Comparison of ENCODE assay signal across 20 cellular contexts in the genomic region with DNA sequence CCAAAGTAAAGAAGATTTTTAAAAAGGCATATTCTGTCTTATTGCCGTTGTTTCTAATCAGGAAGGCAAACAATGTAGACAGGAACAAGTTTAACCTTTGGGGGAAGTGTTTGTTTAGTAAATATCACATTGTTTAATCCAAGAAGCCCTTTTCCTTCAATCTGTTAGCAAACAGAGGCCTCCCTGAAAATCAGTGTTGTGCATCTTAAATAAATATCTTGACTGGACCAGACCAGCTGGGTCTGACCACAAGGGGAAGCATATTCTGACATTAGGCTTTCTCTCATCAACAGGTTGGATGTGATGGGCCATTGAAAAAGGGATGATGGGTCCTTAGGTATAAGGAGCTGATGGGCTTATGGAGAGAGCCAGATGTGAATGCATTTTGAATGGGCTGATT.
DNase-seq lines count a peak whose midpoint lies in the region; TF ChIP-seq lines count a peak whose summit lies in the region.
"Had no signal": no experiment of that assay in that cellular context is flagged by ENCODE, and none has a peak within 500 bp of the region (broad histone marks: within the 10 kb centered on the region; RNA-seq: fewer than 3 reads in every experiment).

No MANE protein-coding gene starts in this region.

- peaks cover 13% of the 10 kb centered on the region for H3K4me1 ChIP-seq in Loucy (ENCODE audit: insufficient read depth, low read length, poor library complexity, severe bottlenecking)

- DNase-seq in NCI-H2029 (lab: John Stamatoyannopoulos, UW) = peak; percentile 19
- no peak for DNase-seq in NCI-H2029 treated with DMSO at 0.1 percent for 48 hours (lab: John Stamatoyannopoulos, UW)
- DNase-seq in cardiac fibroblast (ENCODE audit: low read depth in 2 of 2) = no peak
- no peak for DNase-seq in neural crest cell (ENCODE audit: low read depth, low spot score)
- no peak for DNase-seq in activated CD4-positive, CD25-positive, alpha-beta regulatory T cell (lab: John Stamatoyannopoulos, UW)
- DNase-seq in central memory CD4-positive, alpha-beta T cell = no peak
- no peak for DNase-seq in AG08396 (ENCODE audit: low spot score)
- DNase-seq: activated CD4-positive, alpha-beta memory T cell treated with anti-CD3 and anti-CD28 coated beads for 36 hours; activated naive CD8-positive, alpha-beta T cell treated with anti-CD3 and anti-CD28 coated beads for 36 hours; activated T-cell treated with anti-CD3 and anti-CD28 coated beads, Interleukin-2, amount 50 U/mL, for 72 hours; CD4-positive, alpha-beta T cell; effector CD8-positive, alpha-beta T cell; MV-4-11; NCI-H2081 treated with DMSO at 0.1 percent for 48 hours; NCI-H526; PC-9; upper lobe of right lung had no signal

- H3K4me3 ChIP-seq in Loucy (ENCODE audit: low read length, poor library complexity, severe bottlenecking) (no peak overlapping the region), cardiac fibroblast (replicated peaks in 1 of 2; ENCODE audit: low read depth in 2 of 2, low read length in 2 of 2) (no peak overlapping the region)
- H3K4me3 ChIP-seq: hepatocyte, PC-9, upper lobe of right lung had no signal

- H3K27me3 Mint-ChIP-seq in neural crest cell (ENCODE audit: low read depth) = no peaks in the 10 kb centered on the region
- H3K27me3 Mint-ChIP-seq: CD4-positive, alpha-beta T cell had no signal

- H3K9me3 ChIP-seq in Loucy (ENCODE audit: insufficient read depth, low read depth, low read length) = no peaks in the 10 kb centered on the region
- H3K9me3 ChIP-seq: upper lobe of right lung had no signal

- peak; percentile 38; the same call in 1 of the 2 replicates for TF ChIP-seq CTCF in Loucy (conservative IDR thresholded peaks at IDR 0.05; ENCODE audit: low read length)
- peak; percentile 32 for TF ChIP-seq CTCF in cardiac fibroblast (IDR thresholded peaks at IDR 0.05; ENCODE audit: low read depth, low read length)
- TF ChIP-seq CTCF in neural crest cell (conservative IDR thresholded peaks at IDR 0.05) = peak; percentile 12

- no peaks in the 10 kb centered on the region for H3K4me1 Mint-ChIP-seq in neural crest cell
- H3K4me1 Mint-ChIP-seq: activated naive CD8-positive, alpha-beta T cell treated with anti-CD3 and anti-CD28 coated beads for 36 hours had no signal

- no peak overlapping the region for H3K9ac ChIP-seq in Loucy (ENCODE audit: low read depth, low read length, poor library complexity, severe bottlenecking)

- no peaks in the 10 kb centered on the region for H4K20me1 ChIP-seq in Loucy (ENCODE audit: insufficient read depth, low read length, poor library complexity, severe bottlenecking)

- H2AFZ ChIP-seq in Loucy (ENCODE audit: low read length) = no peak overlapping the region
- H2AFZ ChIP-seq: hepatocyte, PC-9 had no signal

- no peaks in the 10 kb centered on the region for H3F3A ChIP-seq in Loucy (ENCODE audit: low read depth)

- no peak overlapping the region for H3K27ac Mint-ChIP-seq in neural crest cell (ENCODE audit: unreplicated experiment)
- H3K27ac Mint-ChIP-seq: activated CD4-positive, alpha-beta memory T cell treated with anti-CD3 and anti-CD28 coated beads for 36 hours; activated naive CD8-positive, alpha-beta T cell treated with anti-CD3 and anti-CD28 coated beads for 36 hours; activated T-cell treated with anti-CD3 and anti-CD28 coated beads, Interleukin-2, amount 50 U/mL, for 72 hours; CD4-positive, alpha-beta T cell; stimulated activated naive CD8-positive, alpha-beta T cell treated with anti-CD3 and anti-CD28 coated beads, Interleukin-15, Interleukin-2, amounts not matched to agents 100 ng/mL and 50 ng/mL, for 24 hours had no signal

- H3K9me2 ChIP-seq in Loucy (replicated peaks; ENCODE audit: low read depth, low read length) = no peaks in the 10 kb centered on the region

- H3K4me3 Mint-ChIP-seq in neural crest cell = no peak overlapping the region
- H3K4me3 Mint-ChIP-seq: activated CD4-positive, alpha-beta memory T cell treated with anti-CD3 and anti-CD28 coated beads for 36 hours; activated naive CD8-positive, alpha-beta T cell treated with anti-CD3 and anti-CD28 coated beads for 36 hours; activated T-cell treated with anti-CD3 and anti-CD28 coated beads, Interleukin-2, amount 50 U/mL, for 72 hours; CD4-positive, alpha-beta T cell; stimulated activated naive CD8-positive, alpha-beta T cell treated with anti-CD3 and anti-CD28 coated beads, Interleukin-15, Interleukin-2, amounts not matched to agents 100 ng/mL and 50 ng/mL, for 24 hours had no signal

- H3K79me2 ChIP-seq in Loucy (ENCODE audit: insufficient read depth, low read length) = no peaks in the 10 kb centered on the region
- H3K79me2 ChIP-seq: hepatocyte had no signal

- no peaks in the 10 kb centered on the region for H3K27me3 ChIP-seq in Loucy (ENCODE audit: insufficient read depth, low read length, poor library complexity, severe bottlenecking)
- H3K27me3 ChIP-seq: hepatocyte, upper lobe of right lung had no signal

- H3K36me3 ChIP-seq in Loucy (ENCODE audit: insufficient read depth, low read length) = no peaks in the 10 kb centered on the region
- H3K36me3 ChIP-seq: upper lobe of right lung had no signal

- no peaks in the 10 kb centered on the region for H3K9me3 Mint-ChIP-seq in neural crest cell
- H3K9me3 Mint-ChIP-seq: activated CD4-positive, alpha-beta memory T cell treated with anti-CD3 and anti-CD28 coated beads for 36 hours; activated naive CD8-positive, alpha-beta T cell treated with anti-CD3 and anti-CD28 coated beads for 36 hours; activated T-cell treated with anti-CD3 and anti-CD28 coated beads, Interleukin-2, amount 50 U/mL, for 72 hours; CD4-positive, alpha-beta T cell; stimulated activated naive CD8-positive, alpha-beta T cell treated with anti-CD3 and anti-CD28 coated beads, Interleukin-15, Interleukin-2, amounts not matched to agents 100 ng/mL and 50 ng/mL, for 24 hours had no signal

- H3K36me3 Mint-ChIP-seq in neural crest cell (ENCODE audit: low read depth) = no peaks in the 10 kb centered on the region
- H3K36me3 Mint-ChIP-seq: activated CD4-positive, alpha-beta memory T cell treated with anti-CD3 and anti-CD28 coated beads for 36 hours; activated naive CD8-positive, alpha-beta T cell treated with anti-CD3 and anti-CD28 coated beads for 36 hours had no signal

- no peak overlapping the region for H3K4me2 ChIP-seq in Loucy (ENCODE audit: low read depth, low read length, poor library complexity, severe bottlenecking)
- H3K4me2 ChIP-seq: hepatocyte, PC-9 had no signal
